Comparison of ENCODE assay signal across 1 cellular context in genomic region chrX:21943460-21944135, GRCh38.
TF ChIP-seq lines count a peak whose summit lies in the region.

No MANE protein-coding gene starts in this region.

TF ChIP-seq in SK-N-SH, 30 proteins besides CTCF, POLR2A, EP300 and RAD21 (continued from another document):
- TF ChIP-seq REST (IDR thresholded peaks at IDR 0.05; ENCODE audit: low read depth, low read length) (0 out of 2 replicates have a peak, but pooled peaks have one; percentile 11), USF2 (IDR thresholded peaks at IDR 0.05; ENCODE audit: borderline replicate concordance, low read depth, low read length) (no peak), FOXM1 (IDR thresholded peaks at IDR 0.05; ENCODE audit: low read depth) (peak; percentile 46; the same call in 1 of the 2 replicates), GATA2 (CRISPR knock-in tag; IDR thresholded peaks at IDR 0.05) (no peak), SIN3A (IDR thresholded peaks at IDR 0.05; ENCODE audit: borderline replicate concordance, low read depth, low read length) (peak; percentile 69; the same call in 1 of the 2 replicates), NFIC (IDR thresholded peaks at IDR 0.05; ENCODE audit: borderline replicate concordance) (peak; percentile 78), GABPA (IDR thresholded peaks at IDR 0.05; ENCODE audit: low read depth) (no peak), FOXJ3 (CRISPR knock-in tag; IDR thresholded peaks at IDR 0.05) (no peak), JUND (IDR thresholded peaks at IDR 0.05) (peak; percentile 85), TAF1 (IDR thresholded peaks at IDR 0.05; ENCODE audit: borderline replicate concordance, low read depth, low read length) (0 out of 2 replicates have a peak, but pooled peaks have one; percentile 40), MAX (IDR thresholded peaks at IDR 0.05; ENCODE audit: low read depth) (no peak), MEF2A (IDR thresholded peaks at IDR 0.05; ENCODE audit: borderline replicate concordance, low read depth) (no peak), RFX5 (IDR thresholded peaks at IDR 0.05; ENCODE audit: low read length) (no peak), EZH2phosphoT487 (IDR thresholded peaks at IDR 0.05; ENCODE audit: borderline replicate concordance, low read depth) (no peak), TEAD4 (IDR thresholded peaks at IDR 0.05; ENCODE audit: borderline replicate concordance, insufficient read depth) (0 out of 2 replicates have a peak, but pooled peaks have one; percentile 72)
- TF ChIP-seq, protein P1, sequence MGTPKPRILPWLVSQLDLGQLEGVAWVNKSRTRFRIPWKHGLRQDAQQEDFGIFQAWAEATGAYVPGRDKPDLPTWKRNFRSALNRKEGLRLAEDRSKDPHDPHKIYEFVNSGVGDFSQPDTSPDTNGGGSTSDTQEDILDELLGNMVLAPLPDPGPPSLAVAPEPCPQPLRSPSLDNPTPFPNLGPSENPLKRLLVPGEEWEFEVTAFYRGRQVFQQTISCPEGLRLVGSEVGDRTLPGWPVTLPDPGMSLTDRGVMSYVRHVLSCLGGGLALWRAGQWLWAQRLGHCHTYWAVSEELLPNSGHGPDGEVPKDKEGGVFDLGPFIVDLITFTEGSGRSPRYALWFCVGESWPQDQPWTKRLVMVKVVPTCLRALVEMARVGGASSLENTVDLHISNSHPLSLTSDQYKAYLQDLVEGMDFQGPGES (IDR thresholded peaks at IDR 0.05; ENCODE audit: low read depth, low read length) = no peak
- TF ChIP-seq, protein P2, sequence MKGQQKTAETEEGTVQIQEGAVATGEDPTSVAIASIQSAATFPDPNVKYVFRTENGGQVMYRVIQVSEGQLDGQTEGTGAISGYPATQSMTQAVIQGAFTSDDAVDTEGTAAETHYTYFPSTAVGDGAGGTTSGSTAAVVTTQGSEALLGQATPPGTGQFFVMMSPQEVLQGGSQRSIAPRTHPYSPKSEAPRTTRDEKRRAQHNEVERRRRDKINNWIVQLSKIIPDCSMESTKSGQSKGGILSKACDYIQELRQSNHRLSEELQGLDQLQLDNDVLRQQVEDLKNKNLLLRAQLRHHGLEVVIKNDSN (IDR thresholded peaks at IDR 0.05; ENCODE audit: borderline replicate concordance, low read depth) = no peak
- TF ChIP-seq, protein P3, sequence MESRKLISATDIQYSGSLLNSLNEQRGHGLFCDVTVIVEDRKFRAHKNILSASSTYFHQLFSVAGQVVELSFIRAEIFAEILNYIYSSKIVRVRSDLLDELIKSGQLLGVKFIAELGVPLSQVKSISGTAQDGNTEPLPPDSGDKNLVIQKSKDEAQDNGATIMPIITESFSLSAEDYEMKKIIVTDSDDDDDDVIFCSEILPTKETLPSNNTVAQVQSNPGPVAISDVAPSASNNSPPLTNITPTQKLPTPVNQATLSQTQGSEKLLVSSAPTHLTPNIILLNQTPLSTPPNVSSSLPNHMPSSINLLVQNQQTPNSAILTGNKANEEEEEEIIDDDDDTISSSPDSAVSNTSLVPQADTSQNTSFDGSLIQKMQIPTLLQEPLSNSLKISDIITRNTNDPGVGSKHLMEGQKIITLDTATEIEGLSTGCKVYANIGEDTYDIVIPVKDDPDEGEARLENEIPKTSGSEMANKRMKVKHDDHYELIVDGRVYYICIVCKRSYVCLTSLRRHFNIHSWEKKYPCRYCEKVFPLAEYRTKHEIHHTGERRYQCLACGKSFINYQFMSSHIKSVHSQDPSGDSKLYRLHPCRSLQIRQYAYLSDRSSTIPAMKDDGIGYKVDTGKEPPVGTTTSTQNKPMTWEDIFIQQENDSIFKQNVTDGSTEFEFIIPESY (IDR thresholded peaks at IDR 0.05; ENCODE audit: borderline replicate concordance, low read depth) = 0 out of 2 replicates have a peak, but pooled peaks have one; percentile 13
